ENCODE assay signal across 21 cellular contexts in the genomic region with DNA sequence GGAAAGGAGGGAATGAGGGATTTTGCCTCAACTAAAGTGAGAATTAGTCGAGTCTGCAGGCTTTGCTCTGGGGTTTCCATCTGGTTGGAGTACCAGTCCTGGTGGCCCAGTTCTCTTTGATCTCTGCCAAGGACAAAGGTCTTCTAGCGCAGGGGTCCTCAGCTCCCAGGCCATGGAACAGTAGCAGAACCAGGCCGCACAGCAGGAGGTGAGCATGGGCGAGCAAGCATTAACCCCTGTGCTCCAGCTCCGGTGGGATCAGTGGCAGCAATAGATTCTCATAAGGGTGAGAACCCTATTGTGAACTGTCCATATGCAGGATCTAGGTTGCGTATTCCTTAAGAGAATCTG.
"Had no signal": no experiment of that assay in that cellular context is flagged by ENCODE, and none has a peak within 500 bp of the region (broad histone marks: within the 10 kb centered on the region; RNA-seq: fewer than 3 reads in every experiment).

No MANE protein-coding gene starts in this region.

- H3K9me3 Mint-ChIP-seq: activated naive CD4-positive, alpha-beta T cell treated with anti-CD3 and anti-CD28 coated beads for 36 hours; neural crest cell; T-cell had no signal

- FAIRE-seq: astrocyte, bronchial epithelial cell, kidney, small intestine had no signal

- DNase-seq: activated naive CD4-positive, alpha-beta T cell treated with anti-CD3 and anti-CD28 coated beads for 36 hours; adrenal gland; effector CD4-positive, alpha-beta T cell; gastrocnemius medialis; head of caudate nucleus; kidney; left lung; mammary epithelial cell; small intestine; stimulated activated CD4-positive, alpha-beta T cell treated with anti-CD3 and anti-CD28 coated beads, Interleukin-15, amount 100 ng/mL, for 24 hours; stimulated activated CD4-positive, alpha-beta T cell treated with anti-CD3 and anti-CD28 coated beads, Interleukin-2, amount 100 ng/mL, for 48 hours; stomach; T-cell; T1000; trophoblast cell had no signal

- H3K27ac ChIP-seq: adrenal gland, gastrocnemius medialis, left lung, prostate gland, right atrium auricular region, stomach, vagina had no signal

- H3K4me3 ChIP-seq: adrenal gland, gastrocnemius medialis, left lung, prostate gland, right atrium auricular region, stomach, vagina had no signal

- H3K27ac Mint-ChIP-seq: T-cell had no signal

- H3K9me3 ChIP-seq: adrenal gland, gastrocnemius medialis, left lung, prostate gland, right atrium auricular region, stomach, vagina had no signal

- H3K4me1 Mint-ChIP-seq: T-cell had no signal

- H3K4me1 ChIP-seq: adrenal gland, prostate gland had no signal

- H3K27me3 Mint-ChIP-seq: T-cell had no signal

- H3K27me3 ChIP-seq: adrenal gland, gastrocnemius medialis, left lung, right atrium auricular region, stomach, vagina had no signal

- ATAC-seq: gastrocnemius medialis, left lung, T-cell had no signal

- H3K4me3 Mint-ChIP-seq: activated naive CD4-positive, alpha-beta T cell treated with anti-CD3 and anti-CD28 coated beads for 36 hours; neural crest cell; T-cell had no signal

- H3K36me3 ChIP-seq: adrenal gland, prostate gland, vagina had no signal
